Comparison of ENCODE assay signal across 9 cellular contexts in the genomic region with DNA sequence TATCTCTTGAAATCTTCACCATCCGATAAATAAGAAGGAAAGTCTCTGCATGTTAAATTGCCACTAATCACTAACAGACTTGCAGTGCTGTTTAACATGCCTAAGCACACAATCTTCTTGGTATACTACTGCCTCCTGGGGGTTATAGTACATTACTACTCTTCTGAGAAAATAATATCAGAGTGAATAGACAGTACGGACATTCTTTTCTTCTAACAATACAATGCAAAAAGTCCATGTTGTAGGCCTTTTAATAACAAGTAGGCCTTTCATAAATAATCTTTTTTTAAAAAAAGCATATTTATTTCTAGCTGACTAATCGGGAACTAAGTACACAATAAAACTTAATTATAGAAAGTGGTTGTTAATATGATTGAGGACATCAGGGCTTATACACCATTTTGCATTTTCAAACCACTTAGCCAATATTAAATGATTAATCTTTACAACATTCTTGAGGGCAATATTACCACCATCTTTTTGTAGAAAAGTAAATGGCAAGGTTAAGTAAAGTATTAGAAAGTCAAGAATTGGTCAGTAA.
A peak's percentile ranks its signal among the peaks of the same experiment; 100 is the strongest.
DNase-seq lines count a peak whose midpoint lies in the region; ATAC-seq, FAIRE-seq and TF ChIP-seq lines count a peak whose summit lies in the region.
"Had no signal": no experiment of that assay in that cellular context is flagged by ENCODE, and none has a peak within 500 bp of the region (broad histone marks: within the 10 kb centered on the region; RNA-seq: fewer than 3 reads in every experiment).

No MANE protein-coding gene starts in this region.

- no peaks in the 10 kb centered on the region for H3K4me1 ChIP-seq in foreskin keratinocyte

- H3K27me3 Mint-ChIP-seq in activated CD4-positive, alpha-beta memory T cell treated with anti-CD3 and anti-CD28 coated beads for 36 hours: peaks cover 9% of the 10 kb centered on the region

- CTCF ChIA-PET in activated CD4-positive, alpha-beta memory T cell treated with anti-CD3 and anti-CD28 coated beads for 36 hours (lab: Charles Lee): interaction anchor here (0.7 to 3.6 kb wide), 4 partner anchors 204 to 574 kb away, joined by 3 to 19 read pairs (median 4); no protein-coding TSS in a partner anchor

- intact Hi-C loops in Right ventricle myocardium inferior (cut with DNase I) (loop anchor here (1.0 to 10.0 kb wide), 4 partner anchors 150 to 710 kb away; no protein-coding TSS in a partner anchor), cardiac septum (cut with DNase I) (loop anchor here (2.0 kb wide), 1 partner anchor 544 kb away; no protein-coding TSS in a partner anchor)
- intact Hi-C loops in activated CD4-positive, alpha-beta memory T cell treated with anti-CD3 and anti-CD28 coated beads for 36 hours (cut with micrococcal nuclease): loop anchor here (2.0 to 10.0 kb wide), 3 partner anchors 540 to 650 kb away; no protein-coding TSS in a partner anchor

- peak; percentile 56 for FAIRE-seq in TTC549 (lab: Jason Lieb, UNC)

- no peak overlapping the region for H3K27ac ChIP-seq in foreskin keratinocyte

- no peaks in the 10 kb centered on the region for H3K9me3 Mint-ChIP-seq in activated CD4-positive, alpha-beta memory T cell treated with anti-CD3 and anti-CD28 coated beads for 36 hours
- H3K9me3 Mint-ChIP-seq: stimulated activated naive CD8-positive, alpha-beta T cell treated with anti-CD3 and anti-CD28 coated beads, Interleukin-15, Interleukin-2, amounts not matched to agents 100 ng/mL and 50 ng/mL, for 24 hours had no signal

- DNase-seq in Right ventricle myocardium inferior (ENCODE audit: missing footprints): no peak
- DNase-seq in cardiac septum (ENCODE audit: low spot score): no peak
- DNase-seq in NCI-H1694 (lab: John Stamatoyannopoulos, UW): peak; percentile 55
- peak; percentile 15 to 40 for DNase-seq in foreskin keratinocyte
- DNase-seq in pons (ENCODE audit: low spot score): peak; percentile 94
- DNase-seq in activated CD4-positive, alpha-beta memory T cell treated with anti-CD3 and anti-CD28 coated beads for 36 hours: no peak

- POLR2A ChIA-PET in activated CD4-positive, alpha-beta memory T cell treated with anti-CD3 and anti-CD28 coated beads for 36 hours (lab: Charles Lee): no interaction called here

- TF ChIP-seq CTCF in foreskin keratinocyte (conservative IDR thresholded peaks at IDR 0.05): peak; percentile 91

- no peaks in the 10 kb centered on the region for H3K4me1 Mint-ChIP-seq in activated CD4-positive, alpha-beta memory T cell treated with anti-CD3 and anti-CD28 coated beads for 36 hours (ENCODE audit: low read depth)

- no peaks in the 10 kb centered on the region for H3K36me3 Mint-ChIP-seq in activated CD4-positive, alpha-beta memory T cell treated with anti-CD3 and anti-CD28 coated beads for 36 hours

- H3K27ac Mint-ChIP-seq in activated CD4-positive, alpha-beta memory T cell treated with anti-CD3 and anti-CD28 coated beads for 36 hours: no peak overlapping the region
- H3K27ac Mint-ChIP-seq: stimulated activated naive CD8-positive, alpha-beta T cell treated with anti-CD3 and anti-CD28 coated beads, Interleukin-15, Interleukin-2, amounts not matched to agents 100 ng/mL and 50 ng/mL, for 24 hours had no signal

- peak; percentile 88 for ATAC-seq in Right ventricle myocardium inferior
- ATAC-seq in foreskin keratinocyte: peak; percentile 64
- no peak for ATAC-seq in HG02759 (IDR thresholded peaks at IDR 0.05; ENCODE audit: unreplicated experiment)

- no peak overlapping the region for H3K4me3 Mint-ChIP-seq in activated CD4-positive, alpha-beta memory T cell treated with anti-CD3 and anti-CD28 coated beads for 36 hours
- H3K4me3 Mint-ChIP-seq: stimulated activated naive CD8-positive, alpha-beta T cell treated with anti-CD3 and anti-CD28 coated beads, Interleukin-15, Interleukin-2, amounts not matched to agents 100 ng/mL and 50 ng/mL, for 24 hours had no signal

- no peaks in the 10 kb centered on the region for H3K27me3 ChIP-seq in foreskin keratinocyte

Comparison
In these comparisons a context has a peak if more than half of its experiments do, and no peak if none do; other contexts are left out.
1. DNase-seq: peak in NCI-H1694 (single experiment), foreskin keratinocyte (2 of 2) and pons (single experiment); none in Right ventricle myocardium inferior (single experiment), cardiac septum (single experiment) and activated CD4-positive, alpha-beta memory T cell treated with anti-CD3 and anti-CD28 coated beads for 36 hours (single experiment).